ENCODE assay signal across 14 cellular contexts in the genomic region with DNA sequence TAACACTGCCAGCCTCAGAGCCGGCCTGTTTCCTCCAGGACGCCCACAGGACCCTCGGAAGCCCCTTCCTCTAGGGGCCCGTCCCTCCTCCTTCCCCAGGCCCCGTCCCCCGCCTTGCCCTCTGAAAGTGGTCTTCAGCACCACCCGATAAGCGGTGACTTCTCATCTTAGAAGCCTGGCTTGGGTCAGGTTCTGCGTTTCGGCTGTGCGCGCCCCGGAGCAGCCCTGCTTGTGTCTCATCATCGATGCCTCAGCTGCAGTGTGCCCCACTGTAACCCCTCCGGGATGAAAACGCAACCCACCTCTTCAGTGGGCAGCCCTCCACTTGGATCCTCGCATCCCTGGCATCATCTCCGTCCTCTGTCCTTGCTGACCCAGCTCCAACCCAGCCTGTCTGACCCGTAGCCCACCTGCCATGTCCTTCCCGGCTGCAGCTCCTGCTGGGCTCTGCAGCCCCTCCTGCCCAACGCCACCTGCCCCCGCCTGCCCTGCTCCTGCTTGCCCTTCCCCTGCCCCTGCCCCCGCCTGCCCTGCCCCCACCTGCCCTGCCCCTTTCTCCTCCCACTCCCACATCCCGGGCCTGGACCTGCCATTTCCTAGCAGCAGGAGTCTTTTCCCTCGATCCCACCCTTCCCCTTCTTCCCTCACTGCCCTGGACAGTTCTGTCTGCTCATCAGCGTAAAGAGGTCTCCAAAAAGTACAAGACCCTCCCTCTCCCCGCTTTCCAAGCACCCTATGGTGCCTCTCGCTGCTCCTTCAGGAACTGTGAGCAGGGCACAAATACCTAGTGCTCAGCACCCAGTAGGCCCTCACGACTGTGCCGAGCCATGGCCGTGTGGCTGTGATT.
DNase-seq lines count a peak whose midpoint lies in the region; ATAC-seq and TF ChIP-seq lines count a peak whose summit lies in the region.
"Had no signal": no experiment of that assay in that cellular context is flagged by ENCODE, and none has a peak within 500 bp of the region (broad histone marks: within the 10 kb centered on the region; RNA-seq: fewer than 3 reads in every experiment).

No MANE protein-coding gene starts in this region.

- H2AFZ ChIP-seq in Loucy (ENCODE audit: low read length) = no peak overlapping the region

- H3K27me3 Mint-ChIP-seq in activated naive CD4-positive, alpha-beta T cell treated with anti-CD3 and anti-CD28 coated beads, Interleukin-2, amount 10 ng/mL, durations not matched to agents 7 days and 5 days = no peaks in the 10 kb centered on the region
- H3K27me3 Mint-ChIP-seq in activated naive CD8-positive, alpha-beta T cell treated with anti-CD3 and anti-CD28 coated beads, Interleukin-2, amount 50 U/mL, for 24 hours = no peaks in the 10 kb centered on the region

- H4K20me1 ChIP-seq in Loucy (ENCODE audit: insufficient read depth, low read length, poor library complexity, severe bottlenecking) = no peaks in the 10 kb centered on the region

- DNase-seq in activated naive CD4-positive, alpha-beta T cell treated with anti-CD3 and anti-CD28 coated beads, Interleukin-2, amount 10 ng/mL, durations not matched to agents 7 days and 5 days = no peak
- DNase-seq in activated naive CD4-positive, alpha-beta T cell treated with Interleukin-2 at 50 U/mL for 16 hours = no peak
- no peak for DNase-seq in activated naive CD8-positive, alpha-beta T cell treated with anti-CD3 and anti-CD28 coated beads, Interleukin-2, amount 50 U/mL, for 24 hours
- DNase-seq in sciatic nerve (ENCODE audit: low spot score) (peak; percentile 48), caudate nucleus (lab: John Stamatoyannopoulos, UW) (no peak)
- DNase-seq: central memory CD4-positive, alpha-beta T cell; NCI-H187 treated with DMSO at 0.1 percent for 48 hours had no signal

- peaks cover 25% of the 10 kb centered on the region; the same call in 1 of the 2 replicates for H3K36me3 ChIP-seq in Loucy (ENCODE audit: insufficient read depth, low read length)

- no peaks in the 10 kb centered on the region for H3K79me2 ChIP-seq in Loucy (ENCODE audit: insufficient read depth, low read length)

- no peak for ATAC-seq in activated naive CD8-positive, alpha-beta T cell treated with anti-CD3 and anti-CD28 coated beads, Interleukin-2, amount 50 U/mL, for 24 hours
- ATAC-seq in sciatic nerve (no peak), HG02588 (IDR thresholded peaks at IDR 0.05; ENCODE audit: unreplicated experiment) (no peak), HG02759 (IDR thresholded peaks at IDR 0.05; ENCODE audit: unreplicated experiment) (no peak)
- ATAC-seq: left lobe of liver had no signal

- no peaks in the 10 kb centered on the region for H3K9me3 Mint-ChIP-seq in activated naive CD4-positive, alpha-beta T cell treated with anti-CD3 and anti-CD28 coated beads, Interleukin-2, amount 10 ng/mL, durations not matched to agents 7 days and 5 days
- no peaks in the 10 kb centered on the region for H3K9me3 Mint-ChIP-seq in activated naive CD8-positive, alpha-beta T cell treated with anti-CD3 and anti-CD28 coated beads, Interleukin-2, amount 50 U/mL, for 24 hours

- H3K9ac ChIP-seq in Loucy (ENCODE audit: low read depth, low read length, poor library complexity, severe bottlenecking) = peak overlapping the region; percentile 10

- no peak overlapping the region for H3K27ac ChIP-seq in caudate nucleus (ENCODE audit: low read depth, low read length)
- H3K27ac ChIP-seq: esophagus muscularis mucosa, HL-60, VCaP had no signal

- peaks cover 34% of the 10 kb centered on the region for H3K4me1 ChIP-seq in Loucy (ENCODE audit: insufficient read depth, low read length, poor library complexity, severe bottlenecking)

- intact Hi-C loops in sciatic nerve (cut with DNase I) = no loop called here

- no peaks in the 10 kb centered on the region for H3K9me2 ChIP-seq in Loucy (replicated peaks; ENCODE audit: low read depth, low read length)

- H3F3A ChIP-seq in Loucy (ENCODE audit: low read depth) = peaks cover 2% of the 10 kb centered on the region; the same call in 1 of the 2 replicates

- H3K9me3 ChIP-seq in Loucy (ENCODE audit: insufficient read depth, low read depth, low read length) = no peaks in the 10 kb centered on the region
- H3K9me3 ChIP-seq: esophagus muscularis mucosa had no signal

- CTCF ChIA-PET in activated naive CD4-positive, alpha-beta T cell treated with anti-CD3 and anti-CD28 coated beads, Interleukin-2, amount 10 ng/mL, durations not matched to agents 7 days and 5 days (lab: Charles Lee) = interaction anchor here (1.3 to 2.2 kb wide), 2 partner anchors 13 to 19 kb away, joined by 4 to 5 read pairs; no protein-coding TSS in a partner anchor

- H3K4me3 ChIP-seq in Loucy (ENCODE audit: low read length, poor library complexity, severe bottlenecking) = no peak overlapping the region
- H3K4me3 ChIP-seq: esophagus muscularis mucosa had no signal

- H3K4me1 Mint-ChIP-seq in activated naive CD4-positive, alpha-beta T cell treated with anti-CD3 and anti-CD28 coated beads, Interleukin-2, amount 10 ng/mL, durations not matched to agents 7 days and 5 days = peaks cover 58% of the 10 kb centered on the region
- peaks cover 50% of the 10 kb centered on the region for H3K4me1 Mint-ChIP-seq in activated naive CD8-positive, alpha-beta T cell treated with anti-CD3 and anti-CD28 coated beads, Interleukin-2, amount 50 U/mL, for 24 hours

- no peak for TF ChIP-seq CTCF in Loucy (conservative IDR thresholded peaks at IDR 0.05; ENCODE audit: low read length)

- peak overlapping the region; percentile 98 for H3K27ac Mint-ChIP-seq in activated naive CD4-positive, alpha-beta T cell treated with anti-CD3 and anti-CD28 coated beads, Interleukin-2, amount 10 ng/mL, durations not matched to agents 7 days and 5 days
- H3K27ac Mint-ChIP-seq in activated naive CD8-positive, alpha-beta T cell treated with anti-CD3 and anti-CD28 coated beads, Interleukin-2, amount 50 U/mL, for 24 hours = peak overlapping the region; percentile 81

- H3K4me3 Mint-ChIP-seq in activated naive CD4-positive, alpha-beta T cell treated with anti-CD3 and anti-CD28 coated beads, Interleukin-2, amount 10 ng/mL, durations not matched to agents 7 days and 5 days = no peak overlapping the region
- H3K4me3 Mint-ChIP-seq in activated naive CD8-positive, alpha-beta T cell treated with anti-CD3 and anti-CD28 coated beads, Interleukin-2, amount 50 U/mL, for 24 hours = no peak overlapping the region

- H3K4me2 ChIP-seq in Loucy (ENCODE audit: low read depth, low read length, poor library complexity, severe bottlenecking) = no peak overlapping the region

- H3K27me3 ChIP-seq in Loucy (ENCODE audit: insufficient read depth, low read length, poor library complexity, severe bottlenecking) = no peaks in the 10 kb centered on the region
- H3K27me3 ChIP-seq: esophagus muscularis mucosa had no signal

- H3K36me3 Mint-ChIP-seq in activated naive CD4-positive, alpha-beta T cell treated with anti-CD3 and anti-CD28 coated beads, Interleukin-2, amount 10 ng/mL, durations not matched to agents 7 days and 5 days = peaks cover 54% of the 10 kb centered on the region
- H3K36me3 Mint-ChIP-seq in activated naive CD8-positive, alpha-beta T cell treated with anti-CD3 and anti-CD28 coated beads, Interleukin-2, amount 50 U/mL, for 24 hours (ENCODE audit: low read depth) = peaks cover 44% of the 10 kb centered on the region
